13 cellular contexts compared by ENCODE assay signal in genomic region chr15:101013769-101014223, GRCh38.
DNase-seq lines count a peak whose midpoint lies in the region; ATAC-seq and TF ChIP-seq lines count a peak whose summit lies in the region.
"Had no signal": no experiment of that assay in that cellular context is flagged by ENCODE, and none has a peak within 500 bp of the region (broad histone marks: within the 10 kb centered on the region; RNA-seq: fewer than 3 reads in every experiment).

No MANE protein-coding gene starts in this region.

- H3K4me3 Mint-ChIP-seq in activated naive CD8-positive, alpha-beta T cell treated with anti-CD3 and anti-CD28 coated beads, Interleukin-2, amount 50 U/mL, for 24 hours: no peak overlapping the region
- H3K4me3 Mint-ChIP-seq: activated naive CD8-positive, alpha-beta T cell; central memory CD8-positive, alpha-beta T cell had no signal

- H3K27ac ChIP-seq in Panc1 (ENCODE audit: low read length): no peak overlapping the region
- H3K27ac ChIP-seq: psoas muscle, upper lobe of left lung had no signal

- no peaks in the 10 kb centered on the region for H3K9me3 ChIP-seq in Panc1 (ENCODE audit: control insufficient read depth, insufficient read depth, low read depth, low read length)
- H3K9me3 ChIP-seq: psoas muscle, upper lobe of left lung had no signal

- DNase-seq in DMS79 (lab: John Stamatoyannopoulos, UW) (peak; percentile 82), NCI-H1417 treated with DMSO at 0.1 percent for 48 hours (lab: John Stamatoyannopoulos, UW) (peak; percentile 52), Panc1 (ENCODE audit: low read depth, low spot score) (no peak), mesenteric fat pad (ENCODE audit: low spot score) (peak; percentile 88), inferior parietal cortex (ENCODE audit: extremely low spot score) (no peak), HPDE6-E6E7 (ENCODE audit: extremely low spot score) (no peak)
- no peak for DNase-seq in activated naive CD8-positive, alpha-beta T cell treated with anti-CD3 and anti-CD28 coated beads, Interleukin-2, amount 50 U/mL, for 24 hours
- DNase-seq: psoas muscle, upper lobe of left lung had no signal

- H3K4me3 ChIP-seq in Panc1 (ENCODE audit: low read depth in 2 of 2, low read length in 2 of 2): no peak overlapping the region
- H3K4me3 ChIP-seq: psoas muscle, upper lobe of left lung had no signal

- no peaks in the 10 kb centered on the region for H3K9me3 Mint-ChIP-seq in activated naive CD8-positive, alpha-beta T cell treated with anti-CD3 and anti-CD28 coated beads, Interleukin-2, amount 50 U/mL, for 24 hours
- H3K9me3 Mint-ChIP-seq: central memory CD8-positive, alpha-beta T cell had no signal

- H3K4me1 Mint-ChIP-seq in activated naive CD8-positive, alpha-beta T cell treated with anti-CD3 and anti-CD28 coated beads, Interleukin-2, amount 50 U/mL, for 24 hours: peaks cover 2% of the 10 kb centered on the region
- H3K4me1 Mint-ChIP-seq: central memory CD8-positive, alpha-beta T cell had no signal

- POLR2A ChIA-PET in Panc1 (lab: Charles Lee): no interaction called here

- TF ChIP-seq CTCF in Panc1 (IDR thresholded peaks at IDR 0.05): no peak

- H3K27me3 Mint-ChIP-seq in activated naive CD8-positive, alpha-beta T cell treated with anti-CD3 and anti-CD28 coated beads, Interleukin-2, amount 50 U/mL, for 24 hours: no peaks in the 10 kb centered on the region
- H3K27me3 Mint-ChIP-seq: activated naive CD8-positive, alpha-beta T cell had no signal

- no TSS peak for BruUV-seq in Panc1 (replicated peaks; lab: Mats Ljungman, UMichigan)

- H3K27ac Mint-ChIP-seq in activated naive CD8-positive, alpha-beta T cell treated with anti-CD3 and anti-CD28 coated beads, Interleukin-2, amount 50 U/mL, for 24 hours: no peak overlapping the region
- H3K27ac Mint-ChIP-seq: activated naive CD8-positive, alpha-beta T cell had no signal

- in situ Hi-C loops in Panc1 (cut with HindIII; ENCODE audit: low pct_unique_long_range_greater_than_20kb, low sequenced_read_pairs): no loop called here

- peaks cover 17% of the 10 kb centered on the region for H3K36me3 ChIP-seq in Panc1 (ENCODE audit: control insufficient read depth, insufficient read depth, low read length)

- CTCF ChIA-PET in Panc1 (lab: Charles Lee): no interaction called here

- H3K27me3 ChIP-seq in Panc1 (ENCODE audit: control insufficient read depth, insufficient read depth, low read length): no peaks in the 10 kb centered on the region
- H3K27me3 ChIP-seq: upper lobe of left lung had no signal

- ATAC-seq in Panc1: 0 out of 2 replicates have a peak, but pooled peaks have one; percentile 13
- ATAC-seq in activated naive CD8-positive, alpha-beta T cell treated with anti-CD3 and anti-CD28 coated beads, Interleukin-2, amount 50 U/mL, for 24 hours: no peak
- ATAC-seq in GM18498 (IDR thresholded peaks at IDR 0.05; ENCODE audit: unreplicated experiment): no peak
- ATAC-seq: psoas muscle, SK-N-SH treated with all-trans-retinoic acid at 6 μM for 48 hours had no signal

- intact Hi-C loops in Panc1 (cut with micrococcal nuclease; ENCODE audit: unreplicated experiment): no loop called here

- no peaks in the 10 kb centered on the region for H3K36me3 Mint-ChIP-seq in activated naive CD8-positive, alpha-beta T cell treated with anti-CD3 and anti-CD28 coated beads, Interleukin-2, amount 50 U/mL, for 24 hours (ENCODE audit: low read depth)
- H3K36me3 Mint-ChIP-seq: activated naive CD8-positive, alpha-beta T cell had no signal

- no peaks in the 10 kb centered on the region for H3K4me1 ChIP-seq in Panc1 (ENCODE audit: control insufficient read depth, insufficient read depth, low read length)
- H3K4me1 ChIP-seq: psoas muscle had no signal

Comparison
In these comparisons a context has a peak if more than half of its experiments do, and no peak if none do; other contexts are left out.
1. DNase-seq: peak in DMS79 (single experiment), NCI-H1417 treated with DMSO at 0.1 percent for 48 hours (single experiment) and mesenteric fat pad (single experiment); none in Panc1 (single experiment), inferior parietal cortex (single experiment), activated naive CD8-positive, alpha-beta T cell treated with anti-CD3 and anti-CD28 coated beads, Interleukin-2, amount 50 U/mL, for 24 hours (single experiment) and HPDE6-E6E7 (single experiment).